ENCODE assay signal across 1 cellular context in the genomic region with DNA sequence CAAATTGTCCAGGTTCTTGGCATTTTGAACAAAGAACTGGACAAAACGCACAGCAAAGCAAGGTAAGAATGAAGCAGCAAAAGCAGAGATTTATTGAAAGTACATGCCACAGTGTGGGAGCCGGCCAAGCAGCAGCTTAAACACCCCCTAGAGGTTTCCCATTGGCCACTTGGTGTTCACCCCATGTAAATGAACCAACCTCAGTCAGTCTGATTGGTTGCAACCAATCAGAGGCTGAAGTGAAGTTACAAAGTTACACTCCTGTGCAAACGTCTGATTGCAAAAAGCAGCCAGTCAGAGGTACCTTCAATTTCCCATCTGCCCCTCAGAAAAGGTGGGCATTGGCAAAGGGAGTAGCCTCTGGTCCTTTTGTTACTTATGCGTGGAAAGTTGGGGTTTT.
TF ChIP-seq lines count a peak whose summit lies in the region.

No MANE protein-coding gene starts in this region.

TF ChIP-seq in HepG2, 621 proteins besides CTCF, POLR2A, EP300 and RAD21 (continued from another document and continues in another):
- TF ChIP-seq, protein P1, sequence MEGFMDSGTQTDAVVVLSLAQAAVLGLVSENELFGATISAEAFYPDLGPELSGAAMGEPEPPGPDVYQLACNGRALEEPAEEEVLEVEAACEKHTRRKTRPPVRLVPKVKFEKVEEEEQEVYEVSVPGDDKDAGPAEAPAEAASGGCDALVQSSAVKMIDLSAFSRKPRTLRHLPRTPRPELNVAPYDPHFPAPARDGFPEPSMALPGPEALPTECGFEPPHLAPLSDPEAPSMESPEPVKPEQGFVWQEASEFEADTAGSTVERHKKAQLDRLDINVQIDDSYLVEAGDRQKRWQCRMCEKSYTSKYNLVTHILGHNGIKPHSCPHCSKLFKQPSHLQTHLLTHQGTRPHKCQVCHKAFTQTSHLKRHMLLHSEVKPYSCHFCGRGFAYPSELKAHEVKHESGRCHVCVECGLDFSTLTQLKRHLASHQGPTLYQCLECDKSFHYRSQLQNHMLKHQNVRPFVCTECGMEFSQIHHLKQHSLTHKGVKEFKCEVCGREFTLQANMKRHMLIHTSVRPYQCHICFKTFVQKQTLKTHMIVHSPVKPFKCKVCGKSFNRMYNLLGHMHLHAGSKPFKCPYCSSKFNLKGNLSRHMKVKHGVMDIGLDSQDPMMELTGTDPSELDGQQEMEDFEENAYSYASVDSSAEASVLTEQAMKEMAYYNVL (CRISPR knock-in tag; IDR thresholded peaks at IDR 0.05; ENCODE audit: borderline replicate concordance), result no peak
- TF ChIP-seq ZNF205 (CRISPR knock-in tag; IDR thresholded peaks at IDR 0.05) (no peak), ZMYM2 (CRISPR knock-in tag; IDR thresholded peaks at IDR 0.05) (no peak), SOX5 (CRISPR knock-in tag; IDR thresholded peaks at IDR 0.05; ENCODE audit: borderline replicate concordance) (peak; percentile 15; the same call in 1 of the 2 replicates), ONECUT2 (CRISPR knock-in tag; IDR thresholded peaks at IDR 0.05) (0 out of 2 replicates have a peak, but pooled peaks have one; percentile 18), ZNF383 (CRISPR knock-in tag; IDR thresholded peaks at IDR 0.05; ENCODE audit: borderline replicate concordance) (no peak), TRIM22 (IDR thresholded peaks at IDR 0.05) (no peak), ZBTB1 (CRISPR knock-in tag; IDR thresholded peaks at IDR 0.05; ENCODE audit: borderline replicate concordance) (no peak), JDP2 (CRISPR knock-in tag; IDR thresholded peaks at IDR 0.05; ENCODE audit: borderline replicate concordance) (no peak), SIX4 (CRISPR knock-in tag; IDR thresholded peaks at IDR 0.05) (no peak), RFXAP (CRISPR knock-in tag; IDR thresholded peaks at IDR 0.05; ENCODE audit: borderline replicate concordance) (no peak), KLF13 (CRISPR knock-in tag; IDR thresholded peaks at IDR 0.05) (no peak), ZBTB34 (CRISPR knock-in tag; IDR thresholded peaks at IDR 0.05) (no peak), YEATS2 (CRISPR knock-in tag; IDR thresholded peaks at IDR 0.05; ENCODE audit: borderline replicate concordance) (no peak), RARG (CRISPR knock-in tag; IDR thresholded peaks at IDR 0.05; ENCODE audit: low read depth) (no peak), GABPB1 (CRISPR knock-in tag; IDR thresholded peaks at IDR 0.05) (no peak), TCF12 (IDR thresholded peaks at IDR 0.05) (no peak), TCF12 (CRISPR knock-in tag; IDR thresholded peaks at IDR 0.05) (no peak), ZBTB14 (CRISPR knock-in tag; IDR thresholded peaks at IDR 0.05) (no peak), ZNF780A (CRISPR knock-in tag; IDR thresholded peaks at IDR 0.05) (no peak), MXI1 (IDR thresholded peaks at IDR 0.05; ENCODE audit: borderline replicate concordance, low read depth, low read length) (no peak), PBX2 (CRISPR knock-in tag; IDR thresholded peaks at IDR 0.05) (no peak), AKAP8 (CRISPR knock-in tag; IDR thresholded peaks at IDR 0.05) (no peak), ZFP1 (CRISPR knock-in tag; IDR thresholded peaks at IDR 0.05) (no peak), ATF7-NPFF (CRISPR knock-in tag; IDR thresholded peaks at IDR 0.05; ENCODE audit: low read depth) (no peak), REST (IDR thresholded peaks at IDR 0.05; ENCODE audit: borderline replicate concordance in 1 of 2, low read depth in 1 of 2, low read length in 2 of 2) (no peak), ZNF713 (CRISPR knock-in tag; IDR thresholded peaks at IDR 0.05) (no peak), ZNF674 (CRISPR knock-in tag; IDR thresholded peaks at IDR 0.05; ENCODE audit: low read depth) (no peak), ZNF512B (CRISPR knock-in tag; IDR thresholded peaks at IDR 0.05; ENCODE audit: borderline replicate concordance) (no peak), ZNF83 (CRISPR knock-in tag; IDR thresholded peaks at IDR 0.05; ENCODE audit: borderline replicate concordance) (no peak), ZNF501 (CRISPR knock-in tag; IDR thresholded peaks at IDR 0.05) (no peak; the same call in 1 of the 2 replicates)
- TF ChIP-seq, protein P2, sequence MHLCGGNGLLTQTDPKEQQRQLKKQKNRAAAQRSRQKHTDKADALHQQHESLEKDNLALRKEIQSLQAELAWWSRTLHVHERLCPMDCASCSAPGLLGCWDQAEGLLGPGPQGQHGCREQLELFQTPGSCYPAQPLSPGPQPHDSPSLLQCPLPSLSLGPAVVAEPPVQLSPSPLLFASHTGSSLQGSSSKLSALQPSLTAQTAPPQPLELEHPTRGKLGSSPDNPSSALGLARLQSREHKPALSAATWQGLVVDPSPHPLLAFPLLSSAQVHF (CRISPR knock-in tag; IDR thresholded peaks at IDR 0.05), result no peak
- TF ChIP-seq, protein P3, sequence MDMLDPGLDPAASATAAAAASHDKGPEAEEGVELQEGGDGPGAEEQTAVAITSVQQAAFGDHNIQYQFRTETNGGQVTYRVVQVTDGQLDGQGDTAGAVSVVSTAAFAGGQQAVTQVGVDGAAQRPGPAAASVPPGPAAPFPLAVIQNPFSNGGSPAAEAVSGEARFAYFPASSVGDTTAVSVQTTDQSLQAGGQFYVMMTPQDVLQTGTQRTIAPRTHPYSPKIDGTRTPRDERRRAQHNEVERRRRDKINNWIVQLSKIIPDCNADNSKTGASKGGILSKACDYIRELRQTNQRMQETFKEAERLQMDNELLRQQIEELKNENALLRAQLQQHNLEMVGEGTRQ (IDR thresholded peaks at IDR 0.05; ENCODE audit: low read depth, low read length), result no peak
- TF ChIP-seq, protein P3 (CRISPR knock-in tag; IDR thresholded peaks at IDR 0.05; ENCODE audit: borderline replicate concordance), result no peak
- TF ChIP-seq, protein P4, sequence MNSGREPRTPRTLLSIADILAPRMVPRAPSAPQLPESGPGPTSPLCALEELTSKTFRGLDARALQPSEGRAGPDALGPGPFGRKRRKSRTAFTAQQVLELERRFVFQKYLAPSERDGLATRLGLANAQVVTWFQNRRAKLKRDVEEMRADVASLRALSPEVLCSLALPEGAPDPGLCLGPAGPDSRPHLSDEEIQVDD (CRISPR knock-in tag; IDR thresholded peaks at IDR 0.05; ENCODE audit: borderline replicate concordance), result no peak
- TF ChIP-seq, protein P5, sequence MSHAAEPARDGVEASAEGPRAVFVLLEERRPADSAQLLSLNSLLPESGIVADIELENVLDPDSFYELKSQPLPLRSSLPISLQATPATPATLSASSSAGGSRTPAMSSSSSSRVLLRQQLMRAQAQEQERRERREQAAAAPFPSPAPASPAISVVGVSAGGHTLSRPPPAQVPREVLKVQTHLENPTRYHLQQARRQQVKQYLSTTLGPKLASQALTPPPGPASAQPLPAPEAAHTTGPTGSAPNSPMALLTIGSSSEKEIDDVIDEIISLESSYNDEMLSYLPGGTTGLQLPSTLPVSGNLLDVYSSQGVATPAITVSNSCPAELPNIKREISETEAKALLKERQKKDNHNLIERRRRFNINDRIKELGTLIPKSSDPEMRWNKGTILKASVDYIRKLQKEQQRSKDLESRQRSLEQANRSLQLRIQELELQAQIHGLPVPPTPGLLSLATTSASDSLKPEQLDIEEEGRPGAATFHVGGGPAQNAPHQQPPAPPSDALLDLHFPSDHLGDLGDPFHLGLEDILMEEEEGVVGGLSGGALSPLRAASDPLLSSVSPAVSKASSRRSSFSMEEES (CRISPR knock-in tag; IDR thresholded peaks at IDR 0.05), result no peak
- TF ChIP-seq, protein P6, sequence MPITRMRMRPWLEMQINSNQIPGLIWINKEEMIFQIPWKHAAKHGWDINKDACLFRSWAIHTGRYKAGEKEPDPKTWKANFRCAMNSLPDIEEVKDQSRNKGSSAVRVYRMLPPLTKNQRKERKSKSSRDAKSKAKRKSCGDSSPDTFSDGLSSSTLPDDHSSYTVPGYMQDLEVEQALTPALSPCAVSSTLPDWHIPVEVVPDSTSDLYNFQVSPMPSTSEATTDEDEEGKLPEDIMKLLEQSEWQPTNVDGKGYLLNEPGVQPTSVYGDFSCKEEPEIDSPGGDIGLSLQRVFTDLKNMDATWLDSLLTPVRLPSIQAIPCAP (CRISPR knock-in tag; IDR thresholded peaks at IDR 0.05; ENCODE audit: low read depth), result no peak
